Comparison of ENCODE assay signal across 13 cellular contexts in genomic region chr21:45874716-45875415, GRCh38.
A peak's percentile ranks its signal among the peaks of the same experiment; 100 is the strongest.
DNase-seq lines count a peak whose midpoint lies in the region; ATAC-seq and TF ChIP-seq lines count a peak whose summit lies in the region.
"Had no signal": no experiment of that assay in that cellular context is flagged by ENCODE, and none has a peak within 500 bp of the region (broad histone marks: within the 10 kb centered on the region; RNA-seq: fewer than 3 reads in every experiment).

No MANE protein-coding gene starts in this region.

- DNase-seq in Caco-2, result peak; percentile 66 to 67
- peak; percentile 81 for DNase-seq in MV-4-11 (lab: John Stamatoyannopoulos, UW)
- DNase-seq in epithelial cell of esophagus (ENCODE audit: low read depth), result peak; percentile 71
- DNase-seq in neuronal stem cell (ENCODE audit: low spot score), result no peak
- DNase-seq in COLO668 (lab: John Stamatoyannopoulos, UW; ENCODE audit: unreplicated experiment), result no peak
- no peak for DNase-seq in T-helper 1 cell
- DNase-seq: caudate nucleus, SW 1271 had no signal

- H2BK12ac ChIP-seq in neuronal stem cell (ENCODE audit: low read length), result peak overlapping the region; percentile 49

- H3K9ac ChIP-seq in neuronal stem cell (ENCODE audit: low read depth, low read length, poor library complexity), result peak overlapping the region; percentile 16

- H3K27ac ChIP-seq in neuronal stem cell (replicated peaks; ENCODE audit: low read length), result no peak overlapping the region
- H3K27ac ChIP-seq: vagina had no signal

- H3K36me3 ChIP-seq in Caco-2 (ENCODE audit: control insufficient read depth, insufficient read depth, low read length) (no peaks in the 10 kb centered on the region), neuronal stem cell (replicated peaks in 1 of 2; ENCODE audit: control insufficient read depth in 2 of 2, insufficient read depth in 2 of 2, low read length in 2 of 2) (no peaks in the 10 kb centered on the region)
- H3K36me3 ChIP-seq: vagina had no signal

- peaks cover 16% of the 10 kb centered on the region for H3K27me3 Mint-ChIP-seq in Caco-2 (ENCODE audit: insufficient read depth, unreplicated experiment)

- H3K4ac ChIP-seq in neuronal stem cell (ENCODE audit: low read length), result peak overlapping the region; percentile 30

- peak overlapping the region; percentile 85 for H3K18ac ChIP-seq in neuronal stem cell (ENCODE audit: low read length)

- peak overlapping the region; percentile 62 for H2BK15ac ChIP-seq in neuronal stem cell (ENCODE audit: low read length)

- H2AFZ ChIP-seq in neuronal stem cell (ENCODE audit: low read length), result peak overlapping the region; percentile 45

- H3K4me1 ChIP-seq in Caco-2 (peaks cover 13% of the 10 kb centered on the region), neuronal stem cell (ENCODE audit: control insufficient read depth in 2 of 2, insufficient read depth in 1 of 2, low read depth in 1 of 2, low read length in 2 of 2) (peaks cover 13 to 23% of the 10 kb centered on the region in 2 donors)

- WGBS in neuronal stem cell (ENCODE audit: extremely low coverage in 2 of 2, insufficient read length in 2 of 2, insufficient replicate concordance in 1 of 2), 2 donors, result no CpG with 5 or more reads among the region's 33 CpGs

- peak overlapping the region; percentile 56 for H2BK5ac ChIP-seq in neuronal stem cell (ENCODE audit: low read length)

- TSS peak; percentile 47 for BruUV-seq in Caco-2 (replicated peaks; lab: Mats Ljungman, UMichigan)

- H4K91ac ChIP-seq in neuronal stem cell (ENCODE audit: low read depth, low read length, poor library complexity), result peak overlapping the region; percentile 89

- no peaks in the 10 kb centered on the region for H3K79me1 ChIP-seq in neuronal stem cell (ENCODE audit: low read depth, low read length)

- no peak overlapping the region for H3K14ac ChIP-seq in neuronal stem cell (ENCODE audit: low read length)

- no peak for TF ChIP-seq CTCF in Caco-2 (IDR thresholded peaks at IDR 0.05; ENCODE audit: insufficient read depth in 1 of 2, low read depth in 1 of 2, low read length in 1 of 2, severe bottlenecking in 1 of 2, unreplicated experiment in 1 of 2)
- no peak for TF ChIP-seq CTCF in epithelial cell of esophagus (IDR thresholded peaks at IDR 0.05; ENCODE audit: insufficient read depth, low read depth, low read length, missing control alignments)

- H2AK5ac ChIP-seq in neuronal stem cell (ENCODE audit: low read depth, low read length), result peak overlapping the region; percentile 89

- H3K9me3 ChIP-seq in Caco-2, result no peaks in the 10 kb centered on the region
- H3K9me3 ChIP-seq in neuronal stem cell (replicated peaks in 1 of 2; ENCODE audit: control insufficient read depth in 2 of 2, insufficient read depth in 1 of 2, low read depth in 1 of 2, low read length in 2 of 2), result no peaks in the 10 kb centered on the region
- H3K9me3 ChIP-seq: vagina had no signal

- H3K23ac ChIP-seq in neuronal stem cell (ENCODE audit: low read depth, low read length, poor library complexity), result peak overlapping the region; percentile 40

- no peaks in the 10 kb centered on the region for H3K4me1 Mint-ChIP-seq in Caco-2 (ENCODE audit: low read depth, unreplicated experiment)

- CTCF ChIA-PET in Caco-2 (lab: Charles Lee), result interaction anchor here (0.7 kb wide), 1 partner anchor 67 kb away, joined by 7 read pairs; no protein-coding TSS in a partner anchor

- H2BK120ac ChIP-seq in neuronal stem cell (ENCODE audit: low read depth, low read length), result no peak overlapping the region

- peak overlapping the region; percentile 67 for H3K4me3 Mint-ChIP-seq in Caco-2 (ENCODE audit: unreplicated experiment)
- H3K4me3 Mint-ChIP-seq: neural crest cell had no signal

- peak overlapping the region; percentile 85 for H3K27ac Mint-ChIP-seq in Caco-2 (ENCODE audit: unreplicated experiment)

- peaks cover 5% of the 10 kb centered on the region for H3K36me3 Mint-ChIP-seq in Caco-2 (ENCODE audit: insufficient read depth, unreplicated experiment)

- H3K4me3 ChIP-seq in Caco-2 (ENCODE audit: low read depth, low read length) (peak overlapping the region; percentile 13), epithelial cell of esophagus (ENCODE audit: low read length) (no peak overlapping the region), neuronal stem cell (ENCODE audit: low read length in 2 of 2) (no peak overlapping the region)
- H3K4me3 ChIP-seq: GM12878 had no signal

- no peaks in the 10 kb centered on the region for H3K9me3 Mint-ChIP-seq in Caco-2 (ENCODE audit: unreplicated experiment)
- H3K9me3 Mint-ChIP-seq: neural crest cell had no signal

- intact Hi-C loops in Caco-2 (cut with micrococcal nuclease; ENCODE audit: unreplicated experiment), result no loop called here

- POLR2A ChIA-PET in Caco-2 (lab: Charles Lee), result no interaction called here

- no peak for ATAC-seq in HG03159 (IDR thresholded peaks at IDR 0.05; ENCODE audit: unreplicated experiment)
- no peak for ATAC-seq in HG03342 (IDR thresholded peaks at IDR 0.05; ENCODE audit: unreplicated experiment)
- ATAC-seq: GM12878 had no signal

- no peaks in the 10 kb centered on the region for H3K27me3 ChIP-seq in Caco-2 (replicated peaks; ENCODE audit: control insufficient read depth, insufficient read depth, low read length)
- peaks cover 0 to 30% (median 0%) of the 10 kb centered on the region in 3 experiments for H3K27me3 ChIP-seq in neuronal stem cell (ENCODE audit: control insufficient read depth in 3 of 3, insufficient read depth in 3 of 3, low read depth in 1 of 3, low read length in 3 of 3)
- H3K27me3 ChIP-seq: vagina had no signal

- no peak overlapping the region for H3K4me2 ChIP-seq in neuronal stem cell (ENCODE audit: insufficient read depth, low read length, poor library complexity, severe bottlenecking)

- H4K8ac ChIP-seq in neuronal stem cell (ENCODE audit: low read depth, low read length), result peak overlapping the region; percentile 7

Comparison
In these comparisons a context has a peak if more than half of its experiments do, and no peak if none do; other contexts are left out.
1. DNase-seq: peak in Caco-2 (2 of 2), MV-4-11 (single experiment) and epithelial cell of esophagus (single experiment); none in neuronal stem cell (single experiment), COLO668 (single experiment) and T-helper 1 cell (0 of 5).